In genomic region chr16:81526935-81527334, GRCh38 we compare ENCODE assay signal across 9 cellular contexts.
DNase-seq lines count a peak whose midpoint lies in the region; ATAC-seq, FAIRE-seq and TF ChIP-seq lines count a peak whose summit lies in the region.
"Had no signal": no experiment of that assay in that cellular context is flagged by ENCODE, and none has a peak within 500 bp of the region (broad histone marks: within the 10 kb centered on the region; RNA-seq: fewer than 3 reads in every experiment).

No MANE protein-coding gene starts in this region.

- H3K36me3 ChIP-seq in urinary bladder (ENCODE audit: insufficient read depth), result no peaks in the 10 kb centered on the region

- H3K4me3 Mint-ChIP-seq in mesothelial cell of epicardium, result no peak overlapping the region
- H3K4me3 Mint-ChIP-seq: activated T-helper 1 cell treated with anti-CD3 and anti-CD28 coated beads, Interleukin-12 subunit alpha, Interleukin-12 subunit beta, Interleukin-2, Interleukin-4 antibody, amounts not matched to agents 30 ng/mL and 10 ng/mL and 1 ng/mL, durations not matched to agents 14 hours and 24 hours and 36 hours had no signal

- 18% methylated on average over 9 of the region's 9 CpGs for WGBS in urinary bladder

- TF ChIP-seq CTCF in mesothelial cell of epicardium (IDR thresholded peaks at IDR 0.05; ENCODE audit: unreplicated experiment), result no peak

- TF ChIP-seq POLR2A in GM12891 (IDR thresholded peaks at IDR 0.05; ENCODE audit: low read depth, low read length), result no peak

- H3K27ac ChIP-seq in urinary bladder (ENCODE audit: low read depth), result peak overlapping the region; percentile 71

- H3K4me1 ChIP-seq in urinary bladder (ENCODE audit: insufficient read depth), result no peaks in the 10 kb centered on the region

- H3K27me3 Mint-ChIP-seq in mesothelial cell of epicardium (ENCODE audit: low read depth), result no peaks in the 10 kb centered on the region

- ATAC-seq in HG03025 (IDR thresholded peaks at IDR 0.05; ENCODE audit: low FRiP score, unreplicated experiment) (no peak), GM18511 (IDR thresholded peaks at IDR 0.05; ENCODE audit: unreplicated experiment) (no peak)

- peak; percentile 39 for DNase-seq in activated T-cell treated with anti-CD3 and anti-CD28 coated beads, Interleukin-2, amount 50 U/mL, for 1 hour
- DNase-seq in activated T-cell treated with anti-CD3 and anti-CD28 coated beads, Interleukin-2, amount 50 U/mL, for 48 hours, result no peak
- DNase-seq in central memory CD4-positive, alpha-beta T cell, result peak; percentile 19
- DNase-seq in mesothelial cell of epicardium (ENCODE audit: low spot score in 2 of 2, unreplicated experiment in 2 of 2) (peak in 1 of 2 experiments; percentile 51), GM12891 (ENCODE audit: insufficient read length, low spot score) (no peak)

- H3K4me1 Mint-ChIP-seq in mesothelial cell of epicardium, result peaks cover 41% of the 10 kb centered on the region

- H3K36me3 Mint-ChIP-seq in mesothelial cell of epicardium, result peaks cover 23% of the 10 kb centered on the region

- peaks cover 12% of the 10 kb centered on the region for H3K9me3 Mint-ChIP-seq in mesothelial cell of epicardium
- H3K9me3 Mint-ChIP-seq: activated T-helper 1 cell treated with anti-CD3 and anti-CD28 coated beads, Interleukin-12 subunit alpha, Interleukin-12 subunit beta, Interleukin-2, Interleukin-4 antibody, amounts not matched to agents 30 ng/mL and 10 ng/mL and 1 ng/mL, durations not matched to agents 14 hours and 24 hours and 36 hours had no signal

- H3K4me3 ChIP-seq in urinary bladder (ENCODE audit: low read depth, low read length), result no peak overlapping the region

- no peak for FAIRE-seq in GM12891 (lab: Jason Lieb, UNC)

- H3K27ac Mint-ChIP-seq in mesothelial cell of epicardium, result peak overlapping the region; percentile 93
- H3K27ac Mint-ChIP-seq: activated T-helper 1 cell treated with anti-CD3 and anti-CD28 coated beads, Interleukin-12 subunit alpha, Interleukin-12 subunit beta, Interleukin-2, Interleukin-4 antibody, amounts not matched to agents 30 ng/mL and 10 ng/mL and 1 ng/mL, durations not matched to agents 14 hours and 24 hours and 36 hours had no signal

TF ChIP-seq in GM12891, 5 proteins besides CTCF, POLR2A, EP300 and RAD21:
- TF ChIP-seq PAX5 (IDR thresholded peaks at IDR 0.05; ENCODE audit: insufficient read depth, low read length, severe bottlenecking), result no peak
- no peak for TF ChIP-seq SPI1 (IDR thresholded peaks at IDR 0.05; ENCODE audit: low read depth, low read length)
- no peak for TF ChIP-seq POLR2AphosphoS5 (IDR thresholded peaks at IDR 0.05; ENCODE audit: low read depth, low read length)
- no peak for TF ChIP-seq TAF1 (IDR thresholded peaks at IDR 0.05; ENCODE audit: low read depth, low read length)
- no peak for TF ChIP-seq POU2F2 (IDR thresholded peaks at IDR 0.05; ENCODE audit: low read depth, low read length)

Comparison
In these comparisons a context has a peak if more than half of its experiments do, and no peak if none do; other contexts are left out.
1. DNase-seq: peak in activated T-cell treated with anti-CD3 and anti-CD28 coated beads, Interleukin-2, amount 50 U/mL, for 1 hour (single experiment) and central memory CD4-positive, alpha-beta T cell (single experiment); none in activated T-cell treated with anti-CD3 and anti-CD28 coated beads, Interleukin-2, amount 50 U/mL, for 48 hours (0 of 2) and GM12891 (single experiment).